Comparison of ENCODE assay signal across 23 cellular contexts in genomic region chr14:51914310-51914709, GRCh38.
"Had no signal": no experiment of that assay in that cellular context is flagged by ENCODE, and none has a peak within 500 bp of the region (broad histone marks: within the 10 kb centered on the region; RNA-seq: fewer than 3 reads in every experiment).

No MANE protein-coding gene starts in this region.

- H3K9me3 ChIP-seq: thoracic aorta, upper lobe of left lung had no signal

- H3K27me3 Mint-ChIP-seq: naive B cell; progenitor cell of endocrine pancreas; stimulated activated naive B cell treated with anti-CD40 and anti-IgM and Interleukin-4, amounts not matched to agents 10 μg/mL and 1 μg/mL and 100 μg/mL, for 72 hours had no signal

- H3K27ac Mint-ChIP-seq: progenitor cell of endocrine pancreas, WTC11 had no signal

- DNase-seq: activated CD4-positive, alpha-beta T cell treated with anti-CD3 and anti-CD28 coated beads for 4 hours; activated CD4-positive, alpha-beta T cell treated with anti-CD3 and anti-CD28 coated beads, Interleukin-2, amount 50 U/mL, for 48 hours; activated gamma-delta T cell; activated naive CD4-positive, alpha-beta T cell treated with anti-CD3 and anti-CD28 coated beads, Interleukin-2, amount 50 U/mL, for 16 hours; aorta; brain microvascular endothelial cell; caudate nucleus; dermis blood vessel endothelial cell; effector CD8-positive, alpha-beta T cell; foreskin melanocyte; naive B cell; retina; stimulated activated CD4-positive, alpha-beta T cell treated with anti-CD3 and anti-CD28 coated beads, Interleukin-2, amount 100 ng/mL, for 48 hours; stimulated activated CD8-positive, alpha-beta memory T cell treated with anti-CD3 and anti-CD28 coated beads, Interleukin-4, amount 100 ng/mL, for 48 hours; stimulated activated naive B cell treated with anti-CD40 and anti-IgM and Interleukin-4, amounts not matched to agents 10 μg/mL and 1 μg/mL and 100 μg/mL, for 72 hours; T1000; upper lobe of left lung had no signal

- H3K36me3 ChIP-seq: brain microvascular endothelial cell, thoracic aorta, upper lobe of left lung had no signal

- H3K4me3 ChIP-seq: lung, thoracic aorta, upper lobe of left lung had no signal

- H3K27ac ChIP-seq: brain microvascular endothelial cell, thoracic aorta, upper lobe of left lung had no signal

- H3K4me3 Mint-ChIP-seq: activated T-helper 1 cell treated with anti-CD3 and anti-CD28 coated beads, Interleukin-12 subunit alpha, Interleukin-12 subunit beta, Interleukin-2, Interleukin-4 antibody, amounts not matched to agents 30 ng/mL and 10 ng/mL and 1 ng/mL, durations not matched to agents 14 hours and 24 hours and 36 hours; naive B cell; stimulated activated naive B cell treated with anti-CD40 and anti-IgM and Interleukin-4, amounts not matched to agents 10 μg/mL and 1 μg/mL and 100 μg/mL, for 72 hours; WTC11 had no signal

- H3K4me1 ChIP-seq: upper lobe of left lung had no signal

- H3K36me3 Mint-ChIP-seq: WTC11 had no signal

- H3K9me3 Mint-ChIP-seq: stimulated activated naive B cell treated with anti-CD40 and anti-IgM and Interleukin-4, amounts not matched to agents 10 μg/mL and 1 μg/mL and 100 μg/mL, for 72 hours; WTC11 had no signal

- ATAC-seq: left lobe of liver; stimulated activated naive B cell treated with anti-CD40 and anti-IgM and Interleukin-4, amounts not matched to agents 10 μg/mL and 1 μg/mL and 100 μg/mL, for 72 hours; WTC11 had no signal

- H3K27me3 ChIP-seq: brain microvascular endothelial cell, upper lobe of left lung had no signal
